ENCODE assay signal across 16 cellular contexts in genomic region chr18:42268793-42269192, GRCh38.
DNase-seq lines count a peak whose midpoint lies in the region; ATAC-seq, FAIRE-seq and TF ChIP-seq lines count a peak whose summit lies in the region.
"Had no signal": no experiment of that assay in that cellular context is flagged by ENCODE, and none has a peak within 500 bp of the region (broad histone marks: within the 10 kb centered on the region; RNA-seq: fewer than 3 reads in every experiment).

No MANE protein-coding gene starts in this region.

- H3K27ac Mint-ChIP-seq in glutamatergic neuron (ENCODE audit: unreplicated experiment), result peak overlapping the region; percentile 89
- H3K27ac Mint-ChIP-seq in CD4-positive, alpha-beta T cell, result no peak overlapping the region
- H3K27ac Mint-ChIP-seq in activated CD8-positive, alpha-beta T cell treated with anti-CD3 and anti-CD28 coated beads for 36 hours, result no peak overlapping the region
- H3K27ac Mint-ChIP-seq: CD4-positive, alpha-beta memory T cell; T-helper 17 cell had no signal

- H3K36me3 ChIP-seq in SJSA1 (no peaks in the 10 kb centered on the region), small intestine (ENCODE audit: control insufficient read depth in 2 of 2, insufficient read depth in 2 of 2, low read length in 2 of 2) (no peaks in the 10 kb centered on the region)

- DNase-seq in G401 (ENCODE audit: low spot score) (peak; percentile 80), NCI-H2171 (lab: John Stamatoyannopoulos, UW) (peak; percentile 8), SJSA1 (ENCODE audit: low read depth in 1 of 2, low spot score in 2 of 2) (peak in 1 of 2 experiments; percentile 51), glutamatergic neuron (peak; percentile 53), small intestine (no peak), H4 (ENCODE audit: low spot score) (no peak)
- no peak for DNase-seq in CD4-positive, alpha-beta T cell
- DNase-seq in activated CD8-positive, alpha-beta T cell treated with anti-CD3 and anti-CD28 coated beads for 36 hours, result no peak
- DNase-seq: ACHN; CD4-positive, alpha-beta memory T cell; EL; H9; NCI-H2081; NCI-H510A treated with DMSO at 0.1 percent for 48 hours; PC-3; T-helper 17 cell had no signal

- H3K36me3 Mint-ChIP-seq in glutamatergic neuron (ENCODE audit: unreplicated experiment), result no peaks in the 10 kb centered on the region
- H3K36me3 Mint-ChIP-seq in CD4-positive, alpha-beta T cell (ENCODE audit: low read depth), result no peaks in the 10 kb centered on the region
- no peaks in the 10 kb centered on the region for H3K36me3 Mint-ChIP-seq in activated CD8-positive, alpha-beta T cell treated with anti-CD3 and anti-CD28 coated beads for 36 hours (ENCODE audit: low read depth)
- H3K36me3 Mint-ChIP-seq: CD4-positive, alpha-beta memory T cell had no signal

- no peak for FAIRE-seq in small intestine (lab: Jason Lieb, UNC)

- no peaks in the 10 kb centered on the region for H3K9me3 Mint-ChIP-seq in glutamatergic neuron (ENCODE audit: unreplicated experiment)
- H3K9me3 Mint-ChIP-seq in CD4-positive, alpha-beta T cell, result no peaks in the 10 kb centered on the region
- peaks cover 1% of the 10 kb centered on the region for H3K9me3 Mint-ChIP-seq in activated CD8-positive, alpha-beta T cell treated with anti-CD3 and anti-CD28 coated beads for 36 hours

- H3K4me3 ChIP-seq in SJSA1, result no peak overlapping the region
- no peak overlapping the region for H3K4me3 ChIP-seq in small intestine (ENCODE audit: low read depth in 1 of 2, low read length in 2 of 2)

- POLR2A ChIA-PET in CD4-positive, alpha-beta T cell (lab: Charles Lee), result no interaction called here
- POLR2A ChIA-PET in activated CD8-positive, alpha-beta T cell treated with anti-CD3 and anti-CD28 coated beads for 36 hours (lab: Charles Lee), result no interaction called here

- no peaks in the 10 kb centered on the region for H3K27me3 Mint-ChIP-seq in glutamatergic neuron (ENCODE audit: unreplicated experiment)
- H3K27me3 Mint-ChIP-seq in CD4-positive, alpha-beta T cell, result no peaks in the 10 kb centered on the region
- no peaks in the 10 kb centered on the region for H3K27me3 Mint-ChIP-seq in activated CD8-positive, alpha-beta T cell treated with anti-CD3 and anti-CD28 coated beads for 36 hours
- H3K27me3 Mint-ChIP-seq: CD4-positive, alpha-beta memory T cell had no signal

- WGBS in small intestine, 3 donors, result 67 to 79% (median 76%) methylated on average over 5 of the region's 5 CpGs

- H3K9me3 ChIP-seq in SJSA1 (replicated peaks) (no peaks in the 10 kb centered on the region), small intestine (ENCODE audit: control insufficient read depth, low read depth) (no peaks in the 10 kb centered on the region)
- H3K9me3 ChIP-seq in CD4-positive, alpha-beta T cell (ENCODE audit: control insufficient read depth, low read length), result no peaks in the 10 kb centered on the region

- intact Hi-C loops in CD4-positive, alpha-beta T cell (cut with DNase I, micrococcal nuclease), result no loop called here
- intact Hi-C loops in activated CD8-positive, alpha-beta T cell treated with anti-CD3 and anti-CD28 coated beads for 36 hours (cut with micrococcal nuclease), result no loop called here

- no peaks in the 10 kb centered on the region for H3K27me3 ChIP-seq in SJSA1 (replicated peaks)
- H3K27me3 ChIP-seq in small intestine (ENCODE audit: control insufficient read depth in 2 of 2, insufficient read depth in 2 of 2, low read length in 2 of 2), result no peaks in the 10 kb centered on the region
- no peaks in the 10 kb centered on the region for H3K27me3 ChIP-seq in CD4-positive, alpha-beta T cell (ENCODE audit: control insufficient read depth, insufficient read depth, low read length)

- ATAC-seq in CD4-positive, alpha-beta T cell (ENCODE audit: poor library complexity), result no peak
- no peak for ATAC-seq in activated CD8-positive, alpha-beta T cell treated with anti-CD3 and anti-CD28 coated beads for 36 hours
- ATAC-seq: PC-3, T-helper 17 cell had no signal

- no peak for TF ChIP-seq CTCF in glutamatergic neuron (IDR thresholded peaks at IDR 0.05; ENCODE audit: partially characterized antibody, unreplicated experiment)
- no peak for TF ChIP-seq CTCF in CD4-positive, alpha-beta T cell (IDR thresholded peaks at IDR 0.05)
- TF ChIP-seq CTCF in activated CD8-positive, alpha-beta T cell treated with anti-CD3 and anti-CD28 coated beads for 36 hours (IDR thresholded peaks at IDR 0.05), result no peak

- H3K4me3 Mint-ChIP-seq in glutamatergic neuron (ENCODE audit: unreplicated experiment), result no peak overlapping the region
- H3K4me3 Mint-ChIP-seq in CD4-positive, alpha-beta T cell, result no peak overlapping the region
- no peak overlapping the region for H3K4me3 Mint-ChIP-seq in activated CD8-positive, alpha-beta T cell treated with anti-CD3 and anti-CD28 coated beads for 36 hours
- H3K4me3 Mint-ChIP-seq: CD4-positive, alpha-beta memory T cell; H9; T-helper 17 cell had no signal

- in situ Hi-C loops in G401 (cut with HindIII; ENCODE audit: low sequenced_read_pairs), result no loop called here

- peaks cover 47% of the 10 kb centered on the region for H3K4me1 ChIP-seq in SJSA1 (replicated peaks)
- H3K4me1 ChIP-seq in small intestine (ENCODE audit: control insufficient read depth in 2 of 2, insufficient read depth in 1 of 2, low read depth in 1 of 2, low read length in 1 of 2), result no peaks in the 10 kb centered on the region

- H3K27ac ChIP-seq in SJSA1 (peak overlapping the region; percentile 73), small intestine (ENCODE audit: low read depth in 1 of 2, low read length in 1 of 2) (no peak overlapping the region)
- no peak overlapping the region for H3K27ac ChIP-seq in CD4-positive, alpha-beta T cell (ENCODE audit: low read depth, low read length)

- CTCF ChIA-PET in CD4-positive, alpha-beta T cell (lab: Charles Lee), result no interaction called here
- CTCF ChIA-PET in activated CD8-positive, alpha-beta T cell treated with anti-CD3 and anti-CD28 coated beads for 36 hours (lab: Charles Lee), result no interaction called here

- peaks cover 33% of the 10 kb centered on the region for H3K4me1 Mint-ChIP-seq in glutamatergic neuron (ENCODE audit: low read depth, unreplicated experiment)
- H3K4me1 Mint-ChIP-seq in CD4-positive, alpha-beta T cell (ENCODE audit: low read depth), result no peaks in the 10 kb centered on the region
- no peaks in the 10 kb centered on the region for H3K4me1 Mint-ChIP-seq in activated CD8-positive, alpha-beta T cell treated with anti-CD3 and anti-CD28 coated beads for 36 hours (ENCODE audit: low read depth)
- H3K4me1 Mint-ChIP-seq: CD4-positive, alpha-beta memory T cell; T-helper 17 cell had no signal

Comparison
In these comparisons a context has a peak if more than half of its experiments do, and no peak if none do; other contexts are left out.
1. DNase-seq: peak in G401 (single experiment), NCI-H2171 (single experiment) and glutamatergic neuron (single experiment); none in small intestine (single experiment), CD4-positive, alpha-beta T cell (0 of 10), H4 (single experiment) and activated CD8-positive, alpha-beta T cell treated with anti-CD3 and anti-CD28 coated beads for 36 hours (single experiment).